ENCODE assay signal across 19 cellular contexts in the genomic region with DNA sequence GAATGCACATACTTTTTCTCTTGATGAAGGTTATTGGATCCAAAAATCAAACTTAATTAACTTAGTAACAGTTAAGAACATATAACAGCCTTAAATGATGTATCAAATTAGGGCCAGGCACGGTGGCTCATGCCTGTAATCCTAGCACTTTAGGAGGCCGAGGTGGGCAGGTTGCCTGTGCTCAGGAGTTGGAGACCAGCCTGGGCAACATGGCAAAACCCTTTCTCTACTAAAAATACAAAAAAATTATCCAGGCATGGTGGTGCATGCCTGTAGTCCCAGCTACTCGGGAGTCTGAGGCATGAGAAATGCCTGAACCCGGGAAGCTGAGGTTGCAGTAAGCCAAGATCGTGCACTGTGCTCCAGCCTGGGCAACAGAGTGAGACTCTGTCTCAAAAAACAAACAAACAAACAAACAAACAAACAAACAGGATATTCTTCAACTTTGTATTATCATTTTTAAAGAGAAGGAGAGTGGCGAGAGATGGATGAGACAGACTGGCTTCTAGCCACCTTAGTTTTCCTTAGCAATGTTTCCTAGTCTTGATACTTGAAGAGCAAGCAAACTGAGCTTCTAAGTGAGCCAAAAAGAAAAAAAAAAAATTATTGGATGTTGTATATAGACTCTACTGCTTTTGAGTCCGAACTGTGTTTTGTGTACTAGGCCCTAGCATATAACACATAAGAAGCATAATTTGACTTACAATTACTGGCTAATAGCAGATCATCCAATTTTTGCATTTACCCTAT. TPM values are rescaled to one million over a fixed set of nuclear protein-coding genes. Genes with fewer than 3 reads are reported as not detected.
DNase-seq lines count a peak whose midpoint lies in the region; ATAC-seq and TF ChIP-seq lines count a peak whose summit lies in the region.
"Had no signal": no experiment of that assay in that cellular context is flagged by ENCODE, and none has a peak within 500 bp of the region (broad histone marks: within the 10 kb centered on the region; RNA-seq: fewer than 3 reads in every experiment).

No MANE protein-coding gene starts in this region.

- H3K9me2 ChIP-seq in PC-9 (ENCODE audit: insufficient read depth): no peaks in the 10 kb centered on the region

- H3K4me1 Mint-ChIP-seq in MCF 10A (ENCODE audit: insufficient read depth, unreplicated experiment): no peaks in the 10 kb centered on the region
- no peaks in the 10 kb centered on the region for H3K4me1 Mint-ChIP-seq in CD4-positive, alpha-beta T cell (ENCODE audit: low read depth)

- DNase-seq in LNCaP clone FGC (ENCODE audit: low read depth) (peak; percentile 25), MCF 10A (ENCODE audit: unreplicated experiment) (peak; percentile 42), left cardiac atrium (no peak), spleen (peak; percentile 31), PC-9 (no peak)
- no peak for DNase-seq in CD4-positive, alpha-beta T cell
- DNase-seq: activated CD4-positive, alpha-beta T cell treated with anti-CD3 and anti-CD28 coated beads for 4 hours; activated T-cell treated with anti-CD3 and anti-CD28 coated beads for 4 hours; dermis blood vessel endothelial cell; mesendoderm; NCI-H1694 treated with DMSO at 0.1 percent for 48 hours; NCI-H524; stimulated activated CD4-positive, alpha-beta T cell treated with anti-CD3 and anti-CD28 coated beads, Interleukin-15, amount 100 ng/mL, for 24 hours had no signal

- H3K36me3 Mint-ChIP-seq in MCF 10A (ENCODE audit: insufficient read depth, unreplicated experiment): no peaks in the 10 kb centered on the region
- no peaks in the 10 kb centered on the region for H3K36me3 Mint-ChIP-seq in CD4-positive, alpha-beta T cell (ENCODE audit: low read depth)
- H3K36me3 Mint-ChIP-seq: activated naive CD8-positive, alpha-beta T cell had no signal

- no peak overlapping the region for H2AFZ ChIP-seq in PC-9

- H3K36me3 ChIP-seq in spleen (peaks cover 0 to 4% (median 0%) of the 10 kb centered on the region in 6 donors), PC-9 (ENCODE audit: low read depth) (no peaks in the 10 kb centered on the region)
- H3K36me3 ChIP-seq: suprapubic skin had no signal

- peak overlapping the region; percentile 73 for H3K27ac Mint-ChIP-seq in MCF 10A (ENCODE audit: low read depth, unreplicated experiment)
- H3K27ac Mint-ChIP-seq in CD4-positive, alpha-beta T cell: no peak overlapping the region
- H3K27ac Mint-ChIP-seq: activated naive CD8-positive, alpha-beta T cell; T-helper 1 cell treated with Interleukin-12 subunit alpha and Interleukin-12 subunit beta and Interleukin-4 antibody, amounts not matched to agents 30 μg/mL and 1 μg/mL, for 36 hours had no signal

- intact Hi-C loops in MCF 10A (cut with micrococcal nuclease) (no loop called here), left cardiac atrium (cut with DNase I) (no loop called here), spleen (cut with DNase I; ENCODE audit: low total_unique reads) (no loop called here), PC-9 (cut with micrococcal nuclease; ENCODE audit: unreplicated experiment) (no loop called here)
- intact Hi-C loops in CD4-positive, alpha-beta T cell (cut with DNase I, micrococcal nuclease): no loop called here

- no peak overlapping the region for H3K4me2 ChIP-seq in PC-9
- H3K4me2 ChIP-seq: KMS-11 had no signal

- peaks cover 8% of the 10 kb centered on the region; the same call in 1 of the 2 replicates for H4K20me1 ChIP-seq in PC-9 (ENCODE audit: insufficient read depth)

- no peak overlapping the region for H3K27ac ChIP-seq in spleen
- no peak overlapping the region for H3K27ac ChIP-seq in CD4-positive, alpha-beta T cell (ENCODE audit: low read depth, low read length)
- no peak overlapping the region for H3K27ac ChIP-seq in PC-9
- H3K27ac ChIP-seq: KMS-11, suprapubic skin had no signal

- POLR2A ChIA-PET in MCF 10A (lab: Yijun Ruan, JAX) (interaction anchor here (0.6 to 12.7 kb wide), 13 partner anchors 8 to 1165 kb away, joined by 3 to 188 read pairs (median 4); a partner anchor contains a TSS), PC-9 (lab: Charles Lee; ENCODE audit: unreplicated experiment) (interaction anchor here (0.7 kb wide), 1 partner anchor 260 kb away, joined by 4 read pairs; no protein-coding TSS in a partner anchor)
- POLR2A ChIA-PET in CD4-positive, alpha-beta T cell (lab: Charles Lee): interaction anchor here (1.5 kb wide), 1 partner anchor 15 kb away, joined by 6 read pairs; no protein-coding TSS in a partner anchor

- BruUV-seq in MCF 10A (replicated peaks; lab: Mats Ljungman, UMichigan) (no TSS peak), PC-9 (replicated peaks; lab: Mats Ljungman, UMichigan) (no TSS peak)

- no peaks in the 10 kb centered on the region for H3K27me3 Mint-ChIP-seq in MCF 10A (ENCODE audit: insufficient read depth, unreplicated experiment)
- H3K27me3 Mint-ChIP-seq in CD4-positive, alpha-beta T cell: no peaks in the 10 kb centered on the region
- H3K27me3 Mint-ChIP-seq: activated naive CD8-positive, alpha-beta T cell had no signal

- peak overlapping the region; percentile 67 for H3K4me3 Mint-ChIP-seq in MCF 10A (ENCODE audit: unreplicated experiment)
- no peak overlapping the region for H3K4me3 Mint-ChIP-seq in CD4-positive, alpha-beta T cell
- H3K4me3 Mint-ChIP-seq: activated naive CD8-positive, alpha-beta T cell; T-helper 1 cell treated with Interleukin-12 subunit alpha and Interleukin-12 subunit beta and Interleukin-4 antibody, amounts not matched to agents 30 μg/mL and 1 μg/mL, for 36 hours had no signal

- TF ChIP-seq POLR2A in spleen (IDR thresholded peaks at IDR 0.05): no peak

- H3F3A ChIP-seq in PC-9 (ENCODE audit: insufficient read depth, low read depth): no peaks in the 10 kb centered on the region

- H3K9me3 Mint-ChIP-seq in MCF 10A (ENCODE audit: unreplicated experiment): no peaks in the 10 kb centered on the region
- no peaks in the 10 kb centered on the region for H3K9me3 Mint-ChIP-seq in CD4-positive, alpha-beta T cell
- H3K9me3 Mint-ChIP-seq: T-helper 1 cell treated with Interleukin-12 subunit alpha and Interleukin-12 subunit beta and Interleukin-4 antibody, amounts not matched to agents 30 μg/mL and 1 μg/mL, for 36 hours had no signal

- H3K27me3 ChIP-seq in spleen (replicated peaks in 1 of 7) (no peaks in the 10 kb centered on the region), PC-9 (ENCODE audit: insufficient read depth, low read depth) (no peaks in the 10 kb centered on the region)
- no peaks in the 10 kb centered on the region for H3K27me3 ChIP-seq in CD4-positive, alpha-beta T cell (ENCODE audit: control insufficient read depth, insufficient read depth, low read length)
- H3K27me3 ChIP-seq: suprapubic skin had no signal

- peaks cover 0 to 4% (median 2%) of the 10 kb centered on the region in 6 donors for H3K4me1 ChIP-seq in spleen
- no peaks in the 10 kb centered on the region for H3K4me1 ChIP-seq in PC-9 (replicated peaks; ENCODE audit: insufficient read depth)

- no peak overlapping the region for H3K4me3 ChIP-seq in LNCaP clone FGC (ENCODE audit: low read depth, low read length)
- no peak overlapping the region for H3K4me3 ChIP-seq in spleen
- no peak overlapping the region for H3K4me3 ChIP-seq in PC-9
- H3K4me3 ChIP-seq: GM12878, suprapubic skin had no signal

- 75 to 86% (median 82%) methylated on average over 7 of the region's 7 CpGs for WGBS in spleen, 5 donors

- TF ChIP-seq CTCF in LNCaP clone FGC (IDR thresholded peaks at IDR 0.05; ENCODE audit: control insufficient read depth, extremely low read depth, insufficient read depth) (no peak), MCF 10A (IDR thresholded peaks at IDR 0.05; ENCODE audit: unreplicated experiment) (no peak), spleen (IDR thresholded peaks at IDR 0.05 in 8 of 11, conservative IDR thresholded peaks at IDR 0.05 in 3 of 11) (no peak), PC-9 (conservative IDR thresholded peaks at IDR 0.05) (no peak)
- no peak for TF ChIP-seq CTCF in CD4-positive, alpha-beta T cell (IDR thresholded peaks at IDR 0.05)

- CTCF ChIA-PET in MCF 10A (lab: Yijun Ruan, JAX) (interaction anchor here (0.5 to 3.0 kb wide), 11 partner anchors 9 to 238 kb away, joined by 3 to 16 read pairs (median 3); a partner anchor contains a TSS), PC-9 (lab: Charles Lee) (no interaction called here)
- CTCF ChIA-PET in CD4-positive, alpha-beta T cell (lab: Charles Lee): no interaction called here

- H3K9me3 ChIP-seq in spleen (no peaks in the 10 kb centered on the region), PC-9 (ENCODE audit: insufficient read depth, low read depth) (no peaks in the 10 kb centered on the region)
- H3K9me3 ChIP-seq in CD4-positive, alpha-beta T cell (ENCODE audit: control insufficient read depth, low read length): no peaks in the 10 kb centered on the region
- H3K9me3 ChIP-seq: suprapubic skin had no signal

- H3K79me2 ChIP-seq in PC-9 (ENCODE audit: low read depth): peaks cover 82% of the 10 kb centered on the region

- peak; percentile 37 to 53 for ATAC-seq in left cardiac atrium
- no peak for ATAC-seq in CD4-positive, alpha-beta T cell (ENCODE audit: poor library complexity)
- no peak for ATAC-seq in GM19328 (IDR thresholded peaks at IDR 0.05; ENCODE audit: unreplicated experiment)
- ATAC-seq: GM12878 had no signal

RNA-seq across cellular contexts. Expression of a gene that starts 13.8 kb away (rescaled TPM):
- total RNA-seq in MCF 10A (2022) (26.4 and 28.1 TPM in 2 replicates), left cardiac atrium (10 to 100 TPM; 16.1 to 19.9 TPM), spleen (10 to 100 TPM; 15.1 to 36.9 (median 29.2) TPM), PC-9 (2021) (16.5 and 21.3 TPM in 2 replicates)
- 1 to 10 TPM; 3.1 to 5.7 (median 3.7) TPM for polyA plus RNA-seq in spleen
- under 1 TPM; 0.03 to 0.05 TPM for total RNA-seq in CD4-positive, alpha-beta T cell

Comparison
In these comparisons a context has a peak if more than half of its experiments do, and no peak if none do; other contexts are left out.
1. DNase-seq: peak in LNCaP clone FGC (single experiment), MCF 10A (single experiment) and spleen (single experiment); none in left cardiac atrium (single experiment), CD4-positive, alpha-beta T cell (0 of 10) and PC-9 (0 of 2).
2. ATAC-seq: peak in left cardiac atrium (2 of 2); none in CD4-positive, alpha-beta T cell (single experiment) and GM19328 (single experiment).
3. RNA of a gene that starts 13.8 kb away (total RNA-seq): 15.1 to 36.9 TPM in spleen, 26.4 to 28.1 TPM in MCF 10A, 16.1 to 19.9 TPM in left cardiac atrium and 16.5 to 21.3 TPM in PC-9; 0.03 to 0.05 TPM in CD4-positive, alpha-beta T cell; every median in the first group is over 10 times any median in the second.